8 cellular contexts compared by ENCODE assay signal in the genomic region with DNA sequence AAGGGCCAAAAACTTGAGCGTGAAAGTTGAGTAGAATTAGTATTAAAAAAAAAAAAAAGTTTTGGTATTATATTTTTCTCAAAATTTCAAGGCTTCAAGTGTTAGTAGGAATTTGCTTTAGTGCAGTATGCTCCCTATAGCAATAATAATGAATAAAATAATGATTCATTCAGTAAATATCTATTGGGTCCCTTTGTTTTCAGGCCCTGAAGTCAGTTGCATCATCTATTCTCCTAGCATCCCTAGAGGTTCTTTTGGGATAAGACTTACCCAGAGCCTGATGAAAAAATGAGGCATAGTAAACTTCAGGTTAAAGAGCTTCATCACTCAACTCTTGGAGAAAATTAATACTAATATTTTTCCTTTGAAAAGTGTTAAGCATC. TPM values are rescaled to one million over a fixed set of nuclear protein-coding genes. Genes with fewer than 3 reads are reported as not detected.
A peak's percentile ranks its signal among the peaks of the same experiment; 100 is the strongest.
DNase-seq lines count a peak whose midpoint lies in the region; ATAC-seq and TF ChIP-seq lines count a peak whose summit lies in the region.

No MANE protein-coding gene starts in this region.

- H3K4me3 Mint-ChIP-seq in Calu3 (ENCODE audit: low read depth, unreplicated experiment), result peak overlapping the region; percentile 92
- H3K4me3 Mint-ChIP-seq in effector memory CD8-positive, alpha-beta T cell, result peak overlapping the region; percentile 94 to 97

- peak overlapping the region; percentile 97 for H3K4me2 ChIP-seq in neuronal stem cell (ENCODE audit: insufficient read depth, low read length, poor library complexity, severe bottlenecking)

- CTCF ChIA-PET in Calu3 (lab: Charles Lee), result interaction anchor here (0.5 to 2.7 kb wide), 3 partner anchors 19 to 150 kb away, joined by 8 to 37 read pairs (median 11); a partner anchor contains a TSS

- H3K18ac ChIP-seq in neuronal stem cell (ENCODE audit: low read length), result no peak overlapping the region

- H3K27ac Mint-ChIP-seq in Calu3 (ENCODE audit: unreplicated experiment), result no peak overlapping the region
- H3K27ac Mint-ChIP-seq in effector memory CD8-positive, alpha-beta T cell, result no peak overlapping the region

- no peaks in the 10 kb centered on the region for H3K27me3 Mint-ChIP-seq in Calu3 (ENCODE audit: unreplicated experiment)
- H3K27me3 Mint-ChIP-seq in effector memory CD8-positive, alpha-beta T cell, result no peaks in the 10 kb centered on the region

- H3K36me3 ChIP-seq in neuronal stem cell (replicated peaks in 1 of 2; ENCODE audit: control insufficient read depth in 2 of 2, insufficient read depth in 2 of 2, low read length in 2 of 2), result peaks cover 0 to 2% of the 10 kb centered on the region in 2 donors

- no peak overlapping the region for H3K27ac ChIP-seq in neuronal stem cell (replicated peaks; ENCODE audit: low read length)

- H2BK120ac ChIP-seq in neuronal stem cell (ENCODE audit: low read depth, low read length), result no peak overlapping the region

- no peak overlapping the region for H3K23ac ChIP-seq in neuronal stem cell (ENCODE audit: low read depth, low read length, poor library complexity)

- H3K9me3 Mint-ChIP-seq in Calu3 (ENCODE audit: low read depth, unreplicated experiment), result no peaks in the 10 kb centered on the region
- no peaks in the 10 kb centered on the region for H3K9me3 Mint-ChIP-seq in effector memory CD8-positive, alpha-beta T cell

- intact Hi-C loops in Calu3 (cut with micrococcal nuclease; ENCODE audit: unreplicated experiment), result no loop called here
- intact Hi-C loops in head of caudate nucleus (cut with DNase I), result loop anchor here (5.0 kb wide), 1 partner anchor 197 kb away; a partner anchor contains a TSS

- no peak overlapping the region for H2AK5ac ChIP-seq in neuronal stem cell (ENCODE audit: low read depth, low read length)

- ATAC-seq in effector memory CD8-positive, alpha-beta T cell (replicated peaks), result no peak
- no peak for ATAC-seq in HG03139 (IDR thresholded peaks at IDR 0.05; ENCODE audit: unreplicated experiment)

- H2BK12ac ChIP-seq in neuronal stem cell (ENCODE audit: low read length), result no peak overlapping the region

- no TSS peak for BruUV-seq in Calu3 (replicated peaks; lab: Mats Ljungman, UMichigan)

- H4K91ac ChIP-seq in neuronal stem cell (ENCODE audit: low read depth, low read length, poor library complexity), result no peak overlapping the region

- no CpG with 5 or more reads among the region's 1 CpG for WGBS in neuronal stem cell (ENCODE audit: extremely low coverage in 2 of 2, insufficient read length in 2 of 2, insufficient replicate concordance in 1 of 2), 2 donors

- peak overlapping the region; percentile 94 for H2AFZ ChIP-seq in neuronal stem cell (ENCODE audit: low read length)

- no peak overlapping the region for H3K9ac ChIP-seq in neuronal stem cell (ENCODE audit: low read depth, low read length, poor library complexity)

- H3K27me3 ChIP-seq in neuronal stem cell (ENCODE audit: control insufficient read depth in 3 of 3, insufficient read depth in 3 of 3, low read depth in 1 of 3, low read length in 3 of 3), result no peaks in the 10 kb centered on the region

- no peak overlapping the region for H2BK15ac ChIP-seq in neuronal stem cell (ENCODE audit: low read length)

- no peak overlapping the region for H3K14ac ChIP-seq in neuronal stem cell (ENCODE audit: low read length)

- TF ChIP-seq CTCF in Calu3 (IDR thresholded peaks at IDR 0.05; ENCODE audit: unreplicated experiment), result no peak
- no peak for TF ChIP-seq CTCF in NB4 (IDR thresholded peaks at IDR 0.05; ENCODE audit: low read depth, low read length)

- peaks cover 18% of the 10 kb centered on the region for H3K4me1 Mint-ChIP-seq in Calu3 (ENCODE audit: low read depth, unreplicated experiment)
- H3K4me1 Mint-ChIP-seq in effector memory CD8-positive, alpha-beta T cell (ENCODE audit: low read depth in 2 of 2), result peaks cover 21 to 22% of the 10 kb centered on the region in 2 donors

- H3K36me3 Mint-ChIP-seq in Calu3 (ENCODE audit: insufficient read depth, unreplicated experiment), result peaks cover 39% of the 10 kb centered on the region
- peaks cover 19% of the 10 kb centered on the region for H3K36me3 Mint-ChIP-seq in effector memory CD8-positive, alpha-beta T cell (ENCODE audit: insufficient read depth)

- H3K9me3 ChIP-seq in neuronal stem cell (replicated peaks in 1 of 2; ENCODE audit: control insufficient read depth in 2 of 2, insufficient read depth in 1 of 2, low read depth in 1 of 2, low read length in 2 of 2), result no peaks in the 10 kb centered on the region

- no peak overlapping the region for H2BK5ac ChIP-seq in neuronal stem cell (ENCODE audit: low read length)

- no peak overlapping the region for H3K4ac ChIP-seq in neuronal stem cell (ENCODE audit: low read length)

- H3K4me1 ChIP-seq in neuronal stem cell (ENCODE audit: control insufficient read depth in 2 of 2, insufficient read depth in 1 of 2, low read depth in 1 of 2, low read length in 2 of 2), result peaks cover 5 to 18% of the 10 kb centered on the region in 2 donors

- H3K79me1 ChIP-seq in neuronal stem cell (ENCODE audit: low read depth, low read length), result peaks cover 3% of the 10 kb centered on the region

- no peak for TF ChIP-seq POLR2A in NB4 (IDR thresholded peaks at IDR 0.05; ENCODE audit: extremely low read depth, insufficient read length)

- DNase-seq in Calu3, result no peak
- DNase-seq in NB4 (ENCODE audit: low read depth), result peak; percentile 19
- DNase-seq in effector memory CD8-positive, alpha-beta T cell, result no peak
- DNase-seq in neuronal stem cell (ENCODE audit: low spot score), result no peak
- DNase-seq in NCI-H1694 treated with DMSO at 0.1 percent for 48 hours (lab: John Stamatoyannopoulos, UW), result no peak
- no peak for DNase-seq in iPS-NIHi11 (ENCODE audit: low spot score)
- DNase-seq in head of caudate nucleus, result no peak

- peak overlapping the region; percentile 88 for H3K4me3 ChIP-seq in NB4 (ENCODE audit: low read depth, low read length)
- H3K4me3 ChIP-seq in neuronal stem cell (ENCODE audit: low read length in 2 of 2), result peak overlapping the region in 1 of 2 donors; percentile 95

- no peak overlapping the region for H4K8ac ChIP-seq in neuronal stem cell (ENCODE audit: low read depth, low read length)

RNA-seq across cellular contexts. Expression of a gene that starts 1.1 kb away (rescaled TPM):
- 83.5 and 92.6 TPM in 2 replicates for total RNA-seq in Calu3 (2022)
- polyA plus RNA-seq in neuronal stem cell (2013, experiment 1 of 2), result 33.3 TPM
- polyA plus RNA-seq in neuronal stem cell (2013, experiment 2 of 2), result 31.2 TPM

RNA-seq across cellular contexts. Expression of a gene that starts 20.3 kb away (rescaled TPM):
- 60.8 and 62.7 TPM in 2 replicates for total RNA-seq in Calu3 (2022)
- polyA plus RNA-seq in neuronal stem cell (2013, experiment 1 of 2), result 24.7 TPM
- polyA plus RNA-seq in neuronal stem cell (2013, experiment 2 of 2), result 26.0 TPM

RNA-seq across cellular contexts. Expression of a gene that starts 51.5 kb away (rescaled TPM):
- total RNA-seq in Calu3 (2022), result 2.4 and 2.8 TPM in 2 replicates
- polyA plus RNA-seq in neuronal stem cell (2013, experiment 1 of 2), result 2.2 TPM
- polyA plus RNA-seq in neuronal stem cell (2013, experiment 2 of 2), result 2.1 TPM
